Comparison of ENCODE assay signal across 9 cellular contexts in the genomic region with DNA sequence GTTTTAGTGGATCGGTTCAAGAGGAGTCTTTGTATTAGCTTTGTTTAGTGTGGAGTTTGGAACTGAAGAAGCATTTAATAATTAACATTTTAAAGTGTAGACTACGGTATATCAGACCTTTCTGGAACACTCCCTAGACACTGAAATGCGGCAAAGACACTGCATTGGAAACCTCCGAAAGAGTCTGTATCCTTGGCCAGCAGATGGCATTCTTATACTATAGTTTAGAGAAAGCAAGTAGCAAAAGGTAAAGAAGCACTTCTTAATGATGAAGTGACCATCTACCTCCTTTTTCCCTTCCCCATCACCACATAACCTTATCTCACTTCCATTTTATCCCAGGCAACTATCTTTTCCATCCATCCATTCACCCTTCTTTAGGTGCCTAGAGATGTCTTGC. TPM values are rescaled to one million over a fixed set of nuclear protein-coding genes. Genes with fewer than 3 reads are reported as not detected.
A peak's percentile ranks its signal among the peaks of the same experiment; 100 is the strongest.
DNase-seq lines count a peak whose midpoint lies in the region; ATAC-seq and TF ChIP-seq lines count a peak whose summit lies in the region.
"Had no signal": no experiment of that assay in that cellular context is flagged by ENCODE, and none has a peak within 500 bp of the region (broad histone marks: within the 10 kb centered on the region; RNA-seq: fewer than 3 reads in every experiment).

No MANE protein-coding gene starts in this region.

- H3K9me3 ChIP-seq in MM.1S (replicated peaks; ENCODE audit: insufficient read depth, low read length) (no peaks in the 10 kb centered on the region), psoas muscle (no peaks in the 10 kb centered on the region)
- H3K9me3 ChIP-seq: BLaER1 treated with 17β-estradiol and CSF1 and Interleukin-3, amounts not matched to agents 10 nM and 100 nM had no signal

- DNase-seq in NCI-H1436 (lab: John Stamatoyannopoulos, UW), result peak; percentile 14
- DNase-seq in NCI-H1436 treated with DMSO at 0.1 percent for 48 hours (lab: John Stamatoyannopoulos, UW), result no peak
- peak; percentile 55 for DNase-seq in MM.1S
- peak; percentile 51 for DNase-seq in SW480 (ENCODE audit: low spot score)
- DNase-seq in fibroblast of mammary gland (ENCODE audit: low read depth), result peak; percentile 63
- no peak for DNase-seq in psoas muscle

- WGBS in psoas muscle, 3 donors, result 20 to 32% (median 21%) methylated on average over 4 of the region's 4 CpGs

- H3K9me2 ChIP-seq in MM.1S (replicated peaks; ENCODE audit: insufficient read depth, low read length), result no peaks in the 10 kb centered on the region

- H3K4me1 ChIP-seq in MM.1S (ENCODE audit: low read length), result no peaks in the 10 kb centered on the region
- H3K4me1 ChIP-seq in psoas muscle, result no peaks in the 10 kb centered on the region

- no peaks in the 10 kb centered on the region for H3K79me2 ChIP-seq in MM.1S (ENCODE audit: low read length)

- no peak overlapping the region for H2AFZ ChIP-seq in MM.1S (ENCODE audit: low read length)

- H4K20me1 ChIP-seq in MM.1S (ENCODE audit: insufficient read depth, low read length), result no peaks in the 10 kb centered on the region
- H4K20me1 ChIP-seq: BLaER1 treated with 17β-estradiol and CSF1 and Interleukin-3, amounts not matched to agents 10 nM and 100 nM had no signal

- no peak overlapping the region for H3K4me2 ChIP-seq in MM.1S (ENCODE audit: low read depth, low read length)

- ATAC-seq in GM21381 (IDR thresholded peaks at IDR 0.05; ENCODE audit: unreplicated experiment) (peak; percentile 65), psoas muscle (peak in 2 of 4 donors; percentile 64 to 78), HG03159 (IDR thresholded peaks at IDR 0.05; ENCODE audit: unreplicated experiment) (no peak)

- no peaks in the 10 kb centered on the region for H3F3A ChIP-seq in MM.1S (ENCODE audit: insufficient read depth, low read length)

- no peaks in the 10 kb centered on the region for H3K27me3 ChIP-seq in MM.1S (replicated peaks; ENCODE audit: insufficient read depth, low read length)
- no peaks in the 10 kb centered on the region for H3K27me3 ChIP-seq in psoas muscle (ENCODE audit: insufficient read depth in 3 of 3, low read length in 2 of 3)
- H3K27me3 ChIP-seq: BLaER1 treated with 17β-estradiol and CSF1 and Interleukin-3, amounts not matched to agents 10 nM and 100 nM had no signal

- no peak overlapping the region for H3K9ac ChIP-seq in MM.1S (ENCODE audit: low read length)
- H3K9ac ChIP-seq: BLaER1 treated with 17β-estradiol and CSF1 and Interleukin-3, amounts not matched to agents 10 nM and 100 nM had no signal

- TF ChIP-seq CTCF in MM.1S (IDR thresholded peaks at IDR 0.05; ENCODE audit: low read length) (peak; percentile 48), fibroblast of mammary gland (conservative IDR thresholded peaks at IDR 0.05; ENCODE audit: control insufficient read depth, insufficient read depth, low read depth, low read length) (peak; percentile 58), psoas muscle (IDR thresholded peaks at IDR 0.05) (peak; percentile 48)

- H3K36me3 ChIP-seq in MM.1S (replicated peaks; ENCODE audit: insufficient read depth, low read length) (no peaks in the 10 kb centered on the region), psoas muscle (ENCODE audit: insufficient read depth in 1 of 2, low read depth in 1 of 2) (no peaks in the 10 kb centered on the region)
- H3K36me3 ChIP-seq: BLaER1 treated with 17β-estradiol and CSF1 and Interleukin-3, amounts not matched to agents 10 nM and 100 nM had no signal

- H3K27ac ChIP-seq in MM.1S (ENCODE audit: low read length), result no peak overlapping the region
- no peak overlapping the region for H3K27ac ChIP-seq in psoas muscle

- H3K4me3 ChIP-seq in MM.1S (ENCODE audit: low read length) (no peak overlapping the region), fibroblast of mammary gland (ENCODE audit: control insufficient read depth, low read depth, low read length) (no peak overlapping the region), psoas muscle (no peak overlapping the region)
- H3K4me3 ChIP-seq: BLaER1 treated with 17β-estradiol and CSF1 and Interleukin-3, amounts not matched to agents 10 nM and 100 nM had no signal

- intact Hi-C loops in psoas muscle (cut with DNase I), result loop anchor here (5.0 to 10.0 kb wide), 2 partner anchors 310 to 313 kb away; a partner anchor contains a TSS

RNA-seq across cellular contexts. Expression of a gene that starts 7.6 kb away (rescaled TPM):
- not detected for total RNA-seq in psoas muscle
- polyA plus RNA-seq in psoas muscle, result under 1 TPM in 2 of 3 donors, not detected in 1; 0.04 to 0.26 TPM

Comparison
In these comparisons a context has a peak if more than half of its experiments do, and no peak if none do; other contexts are left out.
1. DNase-seq: peak in NCI-H1436 (single experiment), MM.1S (single experiment), SW480 (single experiment) and fibroblast of mammary gland (single experiment); none in NCI-H1436 treated with DMSO at 0.1 percent for 48 hours (single experiment) and psoas muscle (0 of 2).
2. Peak in every context shown above with its lines, with median percentiles within 50 percentile points of each other: CTCF ChIP-seq.